8 cellular contexts compared by ENCODE assay signal in the genomic region with DNA sequence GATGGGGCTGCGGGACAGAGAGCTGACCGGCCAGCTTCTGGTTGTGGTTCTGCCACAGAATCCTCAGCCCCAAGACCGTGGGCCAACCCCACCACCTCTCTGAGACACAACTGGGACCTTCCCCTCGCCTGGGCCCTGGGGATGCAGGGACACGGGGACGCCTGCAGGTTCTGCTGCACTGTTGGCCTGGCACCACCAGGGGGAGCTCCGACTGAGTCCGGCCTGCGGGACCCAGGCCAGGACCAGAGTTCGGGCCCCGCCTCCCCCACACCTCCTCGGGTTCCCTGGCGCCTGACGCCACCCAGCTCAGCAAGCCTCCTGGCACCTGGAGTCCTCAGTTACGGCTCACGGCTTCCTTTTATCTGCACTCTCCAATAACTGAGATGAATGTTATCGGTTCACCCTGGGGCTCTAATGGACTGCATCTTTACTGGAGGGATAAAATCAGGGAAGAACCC. TPM values are rescaled to one million over a fixed set of nuclear protein-coding genes. Genes with fewer than 3 reads are reported as not detected.
DNase-seq lines count a peak whose midpoint lies in the region; ATAC-seq and TF ChIP-seq lines count a peak whose summit lies in the region.

No MANE protein-coding gene starts in this region.

- no peak overlapping the region for H2AK5ac ChIP-seq in neuronal stem cell (ENCODE audit: low read depth, low read length)

- no peaks in the 10 kb centered on the region for H3K79me2 ChIP-seq in fibroblast of lung (ENCODE audit: control insufficient read depth, insufficient read depth, low read length)

- H3K27ac ChIP-seq in fibroblast of lung (ENCODE audit: insufficient read depth, low read length) (no peak overlapping the region), neuronal stem cell (replicated peaks; ENCODE audit: low read length) (no peak overlapping the region), testis (no peak overlapping the region)

- H3K27me3 ChIP-seq in fibroblast of lung (ENCODE audit: control insufficient read depth, insufficient read depth, low read length) = no peaks in the 10 kb centered on the region
- no peaks in the 10 kb centered on the region for H3K27me3 ChIP-seq in neuronal stem cell (ENCODE audit: control insufficient read depth in 3 of 3, insufficient read depth in 3 of 3, low read depth in 1 of 3, low read length in 3 of 3)
- no peaks in the 10 kb centered on the region for H3K27me3 ChIP-seq in testis

- peaks cover 5% of the 10 kb centered on the region for H3K79me1 ChIP-seq in neuronal stem cell (ENCODE audit: low read depth, low read length)

- no peak overlapping the region for H3K4me3 ChIP-seq in fibroblast of lung (replicated peaks in 1 of 4; ENCODE audit: control extremely low read depth in 1 of 4, insufficient read depth in 1 of 4, low read depth in 3 of 4, low read length in 4 of 4)
- no peak overlapping the region for H3K4me3 ChIP-seq in neuronal stem cell (ENCODE audit: low read length in 2 of 2)
- H3K4me3 ChIP-seq in testis = no peak overlapping the region

- no peak overlapping the region for H2AFZ ChIP-seq in fibroblast of lung (ENCODE audit: low read length)
- no peak overlapping the region for H2AFZ ChIP-seq in neuronal stem cell (ENCODE audit: low read length)

- H3K4me2 ChIP-seq in fibroblast of lung (ENCODE audit: extremely low read depth, insufficient read depth, low read length) = no peak overlapping the region
- peak overlapping the region; percentile 26 for H3K4me2 ChIP-seq in neuronal stem cell (ENCODE audit: insufficient read depth, low read length, poor library complexity, severe bottlenecking)

- H3K36me3 ChIP-seq in fibroblast of lung (ENCODE audit: control insufficient read depth, insufficient read depth, low read length) = peaks cover 3% of the 10 kb centered on the region
- peaks cover 18 to 86% of the 10 kb centered on the region in 2 donors for H3K36me3 ChIP-seq in neuronal stem cell (replicated peaks in 1 of 2; ENCODE audit: control insufficient read depth in 2 of 2, insufficient read depth in 2 of 2, low read length in 2 of 2)
- no peaks in the 10 kb centered on the region for H3K36me3 ChIP-seq in testis (ENCODE audit: low read depth, missing control alignments)

- peak; percentile 88 to 90 for TF ChIP-seq CTCF in fibroblast of lung (conservative IDR thresholded peaks at IDR 0.05 in 1 of 2, IDR thresholded peaks at IDR 0.05 in 1 of 2; ENCODE audit: low read depth in 1 of 2, low read length in 2 of 2)
- TF ChIP-seq CTCF in testis (IDR thresholded peaks at IDR 0.05) = peak; percentile 89 to 96 (median 94)

- intact Hi-C loops in testis (cut with DNase I; ENCODE audit: low total_unique reads) = no loop called here

- no peak overlapping the region for H3K4ac ChIP-seq in neuronal stem cell (ENCODE audit: low read length)

- DNase-seq in DMS114 treated with DMSO at 0.1 percent for 48 hours (lab: John Stamatoyannopoulos, UW; ENCODE audit: unreplicated experiment) = peak; percentile 32
- DNase-seq in LHCN-M2 (ENCODE audit: low read depth) = peak; percentile 57
- DNase-seq in RKO (ENCODE audit: low spot score) = peak; percentile 66
- peak; percentile 88 to 91 for DNase-seq in activated T-cell treated with anti-CD3 and anti-CD28 coated beads, Interleukin-2, amount 50 U/mL, for 48 hours
- peak; percentile 33 to 58 for DNase-seq in fibroblast of lung (ENCODE audit: low read depth in 2 of 2)
- peak; percentile 62 for DNase-seq in neuronal stem cell (ENCODE audit: low spot score)
- peak; percentile 82 for DNase-seq in testis

- WGBS in neuronal stem cell (ENCODE audit: extremely low coverage in 2 of 2, insufficient read length in 2 of 2, insufficient replicate concordance in 1 of 2), 2 donors = no CpG with 5 or more reads among the region's 17 CpGs
- WGBS in testis, 2 donors = 30 to 42% methylated on average over 10 to 17 of the region's 17 CpGs

- H3K23ac ChIP-seq in neuronal stem cell (ENCODE audit: low read depth, low read length, poor library complexity) = no peak overlapping the region

- no peak overlapping the region for H2BK5ac ChIP-seq in neuronal stem cell (ENCODE audit: low read length)

- H3K9me3 ChIP-seq in fibroblast of lung (ENCODE audit: control insufficient read depth, insufficient read depth, low read depth, low read length) = no peaks in the 10 kb centered on the region
- no peaks in the 10 kb centered on the region for H3K9me3 ChIP-seq in neuronal stem cell (replicated peaks in 1 of 2; ENCODE audit: control insufficient read depth in 2 of 2, insufficient read depth in 1 of 2, low read depth in 1 of 2, low read length in 2 of 2)
- H3K9me3 ChIP-seq in testis = no peaks in the 10 kb centered on the region

- H3K14ac ChIP-seq in neuronal stem cell (ENCODE audit: low read length) = no peak overlapping the region

- no peaks in the 10 kb centered on the region for H4K20me1 ChIP-seq in fibroblast of lung (ENCODE audit: control insufficient read depth, extremely low read depth, insufficient read depth, low read length)

- ATAC-seq in GM21619 (IDR thresholded peaks at IDR 0.05; ENCODE audit: unreplicated experiment) = no peak

- no peak overlapping the region for H2BK12ac ChIP-seq in neuronal stem cell (ENCODE audit: low read length)

- H4K8ac ChIP-seq in neuronal stem cell (ENCODE audit: low read depth, low read length) = no peak overlapping the region

- no peak overlapping the region for H3K9ac ChIP-seq in fibroblast of lung (ENCODE audit: insufficient read depth, low read length)
- no peak overlapping the region for H3K9ac ChIP-seq in neuronal stem cell (ENCODE audit: low read depth, low read length, poor library complexity)

- no peak overlapping the region for H2BK120ac ChIP-seq in neuronal stem cell (ENCODE audit: low read depth, low read length)

- H3K4me1 ChIP-seq in fibroblast of lung (ENCODE audit: control insufficient read depth, extremely low read depth, insufficient read depth, low read length) (no peaks in the 10 kb centered on the region), neuronal stem cell (ENCODE audit: control insufficient read depth in 2 of 2, insufficient read depth in 1 of 2, low read depth in 1 of 2, low read length in 2 of 2) (peaks cover 0 to 4% of the 10 kb centered on the region in 2 donors), testis (peaks cover 5% of the 10 kb centered on the region)

- H3K18ac ChIP-seq in neuronal stem cell (ENCODE audit: low read length) = no peak overlapping the region

- no peak for TF ChIP-seq POLR2A in testis (IDR thresholded peaks at IDR 0.05)

- no peak overlapping the region for H4K91ac ChIP-seq in neuronal stem cell (ENCODE audit: low read depth, low read length, poor library complexity)

- no peak overlapping the region for H2BK15ac ChIP-seq in neuronal stem cell (ENCODE audit: low read length)

RNA-seq across cellular contexts. Expression of a gene that starts 27.3 kb away (rescaled TPM):
- 47.5 and 53.6 TPM in 2 replicates for total RNA-seq in LHCN-M2 (2014; rRNA removed)
- polyA plus RNA-seq in LHCN-M2 (2012) = 24.1 TPM
- total RNA-seq in fibroblast of lung = 26.2 and 30.4 TPM in 2 replicates
- polyA plus RNA-seq in fibroblast of lung = 8.3 and 10.2 TPM in 2 replicates
- polyA plus RNA-seq in fibroblast of lung (2012) = 15.0 and 19.1 TPM in 2 replicates
- 42.7 and 49.3 TPM in 2 replicates for polyA minus RNA-seq in fibroblast of lung (ENCODE audit: low replicate concordance)
- polyA plus RNA-seq in neuronal stem cell (2013, experiment 1 of 2) = 23.3 TPM
- 22.9 TPM for polyA plus RNA-seq in neuronal stem cell (2013, experiment 2 of 2)
- total RNA-seq in testis = 10 to 100 TPM; 11.0 to 16.0 TPM
- polyA plus RNA-seq in testis (ENCODE audit: insufficient read depth, low read depth, low replicate concordance) = 11.7 TPM

RNA-seq across cellular contexts. Expression of a gene that starts 28.0 kb away (rescaled TPM):
- total RNA-seq in LHCN-M2 (2014; rRNA removed) (4.5 and 5.7 TPM in 2 replicates), fibroblast of lung (1.5 and 2.1 TPM in 2 replicates), testis (10 to 100 TPM; 26.7 to 43.6 TPM)
- polyA plus RNA-seq in LHCN-M2 (2012) = 1.9 TPM
- polyA plus RNA-seq in fibroblast of lung (0.53 and 0.96 TPM in 2 replicates), testis (ENCODE audit: insufficient read depth, low read depth, low replicate concordance) (38.6 TPM)
- polyA plus RNA-seq in fibroblast of lung (2012) = 1.9 and 2.6 TPM in 2 replicates
- 0.20 and 0.26 TPM in 2 replicates for polyA minus RNA-seq in fibroblast of lung (ENCODE audit: low replicate concordance)
- polyA plus RNA-seq in neuronal stem cell (2013, experiment 1 of 2) = 5.8 TPM
- polyA plus RNA-seq in neuronal stem cell (2013, experiment 2 of 2) = 6.3 TPM

Comparison
In these comparisons a context has a peak if more than half of its experiments do, and no peak if none do; other contexts are left out.
1. DNase-seq: peak in every context shown above with its lines; median percentile 90 in activated T-cell treated with anti-CD3 and anti-CD28 coated beads, Interleukin-2, amount 50 U/mL, for 48 hours; 82 in testis; 66 in RKO; 62 in neuronal stem cell; 57 in LHCN-M2; 46 in fibroblast of lung; 32 in DMS114 treated with DMSO at 0.1 percent for 48 hours.